In the genomic region with DNA sequence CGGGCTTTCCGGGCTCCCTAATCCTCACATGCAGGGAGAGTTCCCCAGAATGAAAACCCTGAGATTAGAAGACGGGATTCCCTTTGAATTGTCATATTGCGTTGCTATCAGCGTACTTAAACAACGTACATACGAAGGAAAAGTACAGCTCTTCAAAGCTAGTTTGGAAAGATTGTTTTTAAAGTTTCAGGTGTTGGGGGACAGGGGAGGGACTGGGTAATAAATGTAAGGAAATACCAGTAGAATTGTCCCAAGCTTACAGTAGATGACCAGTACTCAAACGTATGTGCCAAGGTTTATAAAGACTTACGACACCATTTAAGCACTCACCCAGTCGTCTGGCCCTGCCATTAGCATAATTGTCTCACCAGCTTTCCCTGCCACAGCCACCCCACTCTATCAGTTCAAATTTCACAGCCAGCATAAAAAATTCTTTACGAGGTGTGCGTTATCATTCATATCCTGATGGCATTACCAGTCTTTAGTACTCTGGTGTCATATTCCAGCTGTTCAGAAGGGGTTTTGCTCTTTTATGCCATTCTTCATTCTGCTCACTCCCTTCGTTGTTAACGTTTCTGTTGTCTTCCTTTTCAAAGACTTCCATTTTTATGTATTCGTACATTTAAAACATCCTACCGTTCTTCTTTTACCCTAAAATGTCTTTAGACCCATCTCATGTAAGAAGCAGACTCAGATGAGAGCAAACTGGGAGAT, we compare ENCODE assay signal across 8 cellular contexts. TPM values are rescaled to one million over a fixed set of nuclear protein-coding genes. Genes with fewer than 3 reads are reported as not detected.
A peak's percentile ranks its signal among the peaks of the same experiment; 100 is the strongest.
DNase-seq lines count a peak whose midpoint lies in the region; ATAC-seq and TF ChIP-seq lines count a peak whose summit lies in the region.

No MANE protein-coding gene starts in this region.

- no peak for ATAC-seq in left lung
- ATAC-seq in HG03571 (IDR thresholded peaks at IDR 0.05; ENCODE audit: unreplicated experiment), result no peak

- H3K9me3 ChIP-seq in A673 (ENCODE audit: low read depth, low read length, poor library complexity, severe bottlenecking) (no peaks in the 10 kb centered on the region), left lung (no peaks in the 10 kb centered on the region), tibial artery (no peaks in the 10 kb centered on the region)

- DNase-seq in A673 (ENCODE audit: low spot score), result peak; percentile 46
- peak; percentile 22 for DNase-seq in GM12865 (ENCODE audit: low read depth)
- peak; percentile 67 for DNase-seq in NCI-H82 treated with DMSO at 0.1 percent for 48 hours (lab: John Stamatoyannopoulos, UW; ENCODE audit: unreplicated experiment)
- peak; percentile 47 for DNase-seq in brain microvascular endothelial cell
- no peak for DNase-seq in left lung
- DNase-seq in tibial artery, result no peak
- DNase-seq in NCI-H524 treated with DMSO at 0.1 percent for 48 hours (lab: John Stamatoyannopoulos, UW), result no peak

- H3K27me3 ChIP-seq in A673 (replicated peaks; ENCODE audit: insufficient read depth, low read depth, low read length, poor library complexity) (no peaks in the 10 kb centered on the region), brain microvascular endothelial cell (replicated peaks) (no peaks in the 10 kb centered on the region), left lung (no peaks in the 10 kb centered on the region), tibial artery (no peaks in the 10 kb centered on the region)

- H3K27ac ChIP-seq in A673 (ENCODE audit: low read depth, low read length, poor library complexity, severe bottlenecking) (peak overlapping the region; percentile 98), brain microvascular endothelial cell (peak overlapping the region; percentile 93), left lung (peak overlapping the region; percentile 96 to 98), tibial artery (peak overlapping the region; percentile 98)

- intact Hi-C loops in A673 (cut with micrococcal nuclease; ENCODE audit: unreplicated experiment) (no loop called here), left lung (cut with DNase I) (no loop called here), tibial artery (cut with DNase I; ENCODE audit: low total_unique reads) (loop anchor here (5.0 to 10.0 kb wide), 2 partner anchors 61 to 407 kb away; no protein-coding TSS in a partner anchor)

- in situ Hi-C loops in brain microvascular endothelial cell (cut with HindIII; ENCODE audit: low pct_ligation_motif_present, low sequenced_read_pairs), result no loop called here

- TSS peak; percentile 89 for BruUV-seq in A673 (replicated peaks; lab: Mats Ljungman, UMichigan)

- H3K4me1 ChIP-seq in A673 (ENCODE audit: insufficient read depth, low read length, poor library complexity, severe bottlenecking), result peaks cover 12% of the 10 kb centered on the region
- H3K4me1 ChIP-seq in left lung, result peaks cover 15 to 35% of the 10 kb centered on the region in 2 donors
- peaks cover 0 to 33% (median 17%) of the 10 kb centered on the region in 4 donors for H3K4me1 ChIP-seq in tibial artery

- H3K4me3 ChIP-seq in A673 (ENCODE audit: low read depth, low read length, poor library complexity, severe bottlenecking) (peak overlapping the region; percentile 99), GM12865 (ENCODE audit: low read depth, low read length) (peak overlapping the region; percentile 73), brain microvascular endothelial cell (ENCODE audit: low read depth, low read length) (peak overlapping the region; percentile 93), left lung (peak overlapping the region; percentile 59 to 93), tibial artery (peak overlapping the region; percentile 75 to 88)

- POLR2A ChIA-PET in A673 (lab: Charles Lee; ENCODE audit: low non-redundant PET), result interaction anchor here (0.6 kb wide), 1 partner anchor 400 kb away, joined by 3 read pairs; no protein-coding TSS in a partner anchor

- CTCF ChIA-PET in A673 (lab: Charles Lee), result interaction anchor here (2.0 kb wide), 2 partner anchors 91 to 407 kb away, joined by 6 to 7 read pairs; no protein-coding TSS in a partner anchor

- TF ChIP-seq CTCF in A673 (conservative IDR thresholded peaks at IDR 0.05; ENCODE audit: low read depth, low read length), result no peak
- no peak for TF ChIP-seq CTCF in GM12865 (IDR thresholded peaks at IDR 0.05; ENCODE audit: insufficient read depth, low read depth, low read length, missing control alignments)
- TF ChIP-seq CTCF in brain microvascular endothelial cell (IDR thresholded peaks at IDR 0.05; ENCODE audit: low read depth, low read length, missing control alignments), result no peak
- TF ChIP-seq CTCF in left lung (IDR thresholded peaks at IDR 0.05), result no peak
- TF ChIP-seq CTCF in tibial artery (IDR thresholded peaks at IDR 0.05), result no peak

- H3K36me3 ChIP-seq in A673 (ENCODE audit: insufficient read depth, low read length, poor library complexity, severe bottlenecking) (no peaks in the 10 kb centered on the region), brain microvascular endothelial cell (replicated peaks) (no peaks in the 10 kb centered on the region), left lung (no peaks in the 10 kb centered on the region), tibial artery (no peaks in the 10 kb centered on the region)

RNA-seq across cellular contexts. Expression of a gene that starts 0.8 kb away (rescaled TPM):
- 334 and 337 TPM in 2 replicates for total RNA-seq in A673 (2021)
- 100 to 1,000 TPM; 158 to 185 TPM for total RNA-seq in left lung

RNA-seq across cellular contexts. Expression of a gene that starts 55.4 kb away (rescaled TPM):
- total RNA-seq in A673 (2021) (1.1 and 1.9 TPM in 2 replicates), left lung (1 to 10 TPM in 1 of 2 donors, under 1 TPM in 1; 0.12 to 1.8 TPM)

Comparison
In these comparisons a context has a peak if more than half of its experiments do, and no peak if none do; other contexts are left out.
1. DNase-seq: peak in A673 (single experiment), GM12865 (single experiment), NCI-H82 treated with DMSO at 0.1 percent for 48 hours (single experiment) and brain microvascular endothelial cell (single experiment); none in left lung (0 of 2), tibial artery (0 of 2) and NCI-H524 treated with DMSO at 0.1 percent for 48 hours (single experiment).
2. Peak in every context shown above with its lines, with median percentiles within 50 percentile points of each other: H3K27ac ChIP-seq and H3K4me3 ChIP-seq.